ENCODE assay signal across 21 cellular contexts in genomic region chrX:3377560-3377959, GRCh38. TPM values are rescaled to one million over a fixed set of nuclear protein-coding genes. Genes with fewer than 3 reads are reported as not detected.
DNase-seq lines count a peak whose midpoint lies in the region; ATAC-seq, FAIRE-seq and TF ChIP-seq lines count a peak whose summit lies in the region.
"Had no signal": no experiment of that assay in that cellular context is flagged by ENCODE, and none has a peak within 500 bp of the region (broad histone marks: within the 10 kb centered on the region; RNA-seq: fewer than 3 reads in every experiment).

No MANE protein-coding gene starts in this region.

- WGBS in HepG2 (ENCODE audit: low lambda C conversion rate): 46% methylated on average over 11 of the region's 13 CpGs
- 68% methylated on average over 13 of the region's 13 CpGs for WGBS in right lobe of liver (ENCODE audit: insufficient coverage, low coverage, low lambda C conversion rate, missing lambda C conversion rate)
- 64% methylated on average over 13 of the region's 13 CpGs for WGBS in GM12878 (ENCODE audit: insufficient coverage, insufficient replicate concordance, low lambda C conversion rate, missing lambda C conversion rate)

- H3K27ac Mint-ChIP-seq in nephron progenitor cell: peak overlapping the region; percentile 9
- H3K27ac Mint-ChIP-seq in progenitor cell of endocrine pancreas: no peak overlapping the region
- H3K27ac Mint-ChIP-seq: CD4-positive, alpha-beta memory T cell; IgD-negative memory B cell had no signal

- ATAC-seq in HepG2: no peak
- ATAC-seq in right lobe of liver: no peak
- ATAC-seq in GM12878: no peak
- ATAC-seq in HG02981 (IDR thresholded peaks at IDR 0.05; ENCODE audit: unreplicated experiment): no peak

- no peaks in the 10 kb centered on the region for H3K9me3 ChIP-seq in HepG2 (ENCODE audit: low read length)
- no peaks in the 10 kb centered on the region for H3K9me3 ChIP-seq in right lobe of liver
- no peaks in the 10 kb centered on the region for H3K9me3 ChIP-seq in GM12878 (replicated peaks; ENCODE audit: control insufficient read depth, insufficient read depth, low read length)
- H3K9me3 ChIP-seq: BLaER1, HAP-1 had no signal

- H4K20me1 ChIP-seq in HepG2 (ENCODE audit: insufficient read depth, low read length) (no peaks in the 10 kb centered on the region), GM12878 (ENCODE audit: control insufficient read depth, insufficient read depth) (no peaks in the 10 kb centered on the region)
- H4K20me1 ChIP-seq: BLaER1 had no signal

- H3K4me1 ChIP-seq in HepG2 (ENCODE audit: insufficient read depth, low read length) (no peaks in the 10 kb centered on the region), right lobe of liver (no peaks in the 10 kb centered on the region), GM12878 (ENCODE audit: control insufficient read depth, insufficient read depth, low read length) (no peaks in the 10 kb centered on the region)
- H3K4me1 ChIP-seq: BLaER1, HAP-1 had no signal

- no peak for FAIRE-seq in HepG2 (lab: Jason Lieb, UNC)
- peak; percentile 23 for FAIRE-seq in GM12878 (lab: Jason Lieb, UNC)
- FAIRE-seq: GM19239, H1 had no signal

- no peak overlapping the region for H3K9ac ChIP-seq in HepG2 (ENCODE audit: insufficient read depth, low read depth, low read length)
- no peak overlapping the region for H3K9ac ChIP-seq in GM12878 (ENCODE audit: control insufficient read depth, insufficient read depth, low read length)
- H3K9ac ChIP-seq: BLaER1 had no signal

- CTCF ChIA-PET in HepG2 (lab: Yijun Ruan, JAX; ENCODE audit: low intra/inter-chr PET ratio, low total read pairs) (no interaction called here), GM12878 (lab: Yijun Ruan, JAX) (no interaction called here)

- no peak overlapping the region for H3K4me2 ChIP-seq in HepG2 (ENCODE audit: low read depth, low read length)
- H3K4me2 ChIP-seq in GM12878 (ENCODE audit: control insufficient read depth, insufficient read depth): no peak overlapping the region
- H3K4me2 ChIP-seq: BLaER1 had no signal

- no peaks in the 10 kb centered on the region for H3K79me2 ChIP-seq in HepG2 (ENCODE audit: insufficient read depth, low read length)
- no peaks in the 10 kb centered on the region for H3K79me2 ChIP-seq in GM12878 (ENCODE audit: control insufficient read depth, insufficient read depth, low read length)

- H3K4me3 ChIP-seq in HepG2 (replicated peaks in 1 of 3; ENCODE audit: insufficient read depth in 1 of 3, low read depth in 2 of 3, low read length in 3 of 3) (no peak overlapping the region), right lobe of liver (no peak overlapping the region), GM12878 (no peak overlapping the region)
- H3K4me3 ChIP-seq: BLaER1, HAP-1 had no signal

- intact Hi-C loops in HepG2 (cut with micrococcal nuclease; ENCODE audit: unreplicated experiment): no loop called here
- intact Hi-C loops in right lobe of liver (cut with DNase I): no loop called here
- intact Hi-C loops in GM12878 (cut with micrococcal nuclease; ENCODE audit: unreplicated experiment): no loop called here

- DNase-seq in HepG2 (ENCODE audit: low spot score): no peak
- DNase-seq in right lobe of liver: no peak
- DNase-seq in GM12878 (ENCODE audit: low read depth, low spot score): no peak
- DNase-seq in nephron progenitor cell: no peak
- DNase-seq in NCI-H1105 (lab: John Stamatoyannopoulos, UW): no peak
- DNase-seq in progenitor cell of endocrine pancreas (ENCODE audit: low spot score, unreplicated experiment): no peak
- no peak for DNase-seq in NAMALWA (ENCODE audit: low spot score)
- DNase-seq: CD4-positive, alpha-beta memory T cell; DMS79 treated with DMSO at 0.1 percent for 48 hours; GF-D8 had no signal

- peaks cover 3% of the 10 kb centered on the region for H3K27me3 Mint-ChIP-seq in nephron progenitor cell (ENCODE audit: low read depth, poor library complexity)
- H3K27me3 Mint-ChIP-seq in progenitor cell of endocrine pancreas: no peaks in the 10 kb centered on the region
- H3K27me3 Mint-ChIP-seq: CD4-positive, alpha-beta memory T cell; IgD-negative memory B cell had no signal

- H3K4me1 Mint-ChIP-seq in nephron progenitor cell: no peaks in the 10 kb centered on the region
- H3K4me1 Mint-ChIP-seq in progenitor cell of endocrine pancreas (ENCODE audit: low read depth): no peaks in the 10 kb centered on the region
- H3K4me1 Mint-ChIP-seq: CD14-positive monocyte; CD4-positive, alpha-beta memory T cell; IgD-negative memory B cell had no signal

- H3K4me3 Mint-ChIP-seq in nephron progenitor cell (no peak overlapping the region), progenitor cell of endocrine pancreas (ENCODE audit: low read depth) (no peak overlapping the region)
- H3K4me3 Mint-ChIP-seq: CD14-positive monocyte; CD4-positive, alpha-beta memory T cell; IgD-negative memory B cell had no signal

- H2AFZ ChIP-seq in HepG2 (ENCODE audit: low read length): no peak overlapping the region
- no peak overlapping the region for H2AFZ ChIP-seq in GM12878 (ENCODE audit: control insufficient read depth, low read depth, low read length)

- SMC1A ChIA-PET in GM12878 (lab: Charles Lee; ENCODE audit: uncharacterized antibody, unreplicated experiment): no interaction called here

- TF ChIP-seq EP300 in HepG2 (IDR thresholded peaks at IDR 0.05; ENCODE audit: low read depth in 2 of 2, low read length in 2 of 2): no peak
- TF ChIP-seq EP300 in HepG2 (CRISPR knock-in tag; IDR thresholded peaks at IDR 0.05; ENCODE audit: borderline replicate concordance): no peak
- TF ChIP-seq EP300 in GM12878 (IDR thresholded peaks at IDR 0.05; ENCODE audit: borderline replicate concordance in 1 of 2, control insufficient read depth in 1 of 2, low read depth in 2 of 2, low read length in 2 of 2): no peak

- BruUV-seq in HepG2 (replicated peaks; lab: Mats Ljungman, UMichigan): no TSS peak
- BruUV-seq in GM12878 (replicated peaks; lab: Mats Ljungman, UMichigan): no TSS peak

- H3K27ac ChIP-seq in HepG2 (ENCODE audit: extremely low read length, insufficient read depth, low read length): no peak overlapping the region
- H3K27ac ChIP-seq in right lobe of liver: no peak overlapping the region
- no peak overlapping the region for H3K27ac ChIP-seq in GM12878 (ENCODE audit: control insufficient read depth, insufficient read depth)
- H3K27ac ChIP-seq: 22Rv1, BLaER1, HL-60 had no signal

- H3K36me3 ChIP-seq in HepG2 (replicated peaks in 1 of 2; ENCODE audit: control insufficient read depth in 1 of 2, insufficient read depth in 2 of 2, low read length in 2 of 2): no peaks in the 10 kb centered on the region
- H3K36me3 ChIP-seq in right lobe of liver: no peaks in the 10 kb centered on the region
- no peaks in the 10 kb centered on the region for H3K36me3 ChIP-seq in GM12878 (ENCODE audit: control insufficient read depth in 2 of 2, insufficient read depth in 2 of 2, low read length in 1 of 2)
- H3K36me3 ChIP-seq: BLaER1, HAP-1 had no signal

- no peaks in the 10 kb centered on the region for H3K27me3 ChIP-seq in HepG2 (ENCODE audit: control insufficient read depth in 1 of 2, insufficient read depth in 2 of 2, low read length in 2 of 2)
- H3K27me3 ChIP-seq in right lobe of liver: no peaks in the 10 kb centered on the region
- no peaks in the 10 kb centered on the region for H3K27me3 ChIP-seq in GM12878 (replicated peaks in 1 of 2; ENCODE audit: control insufficient read depth in 2 of 2, insufficient read depth in 2 of 2, low read length in 1 of 2)
- H3K27me3 ChIP-seq: BLaER1 had no signal

- H3K9me3 Mint-ChIP-seq in nephron progenitor cell (peaks cover 11% of the 10 kb centered on the region), progenitor cell of endocrine pancreas (ENCODE audit: low read depth) (no peaks in the 10 kb centered on the region)

- no peak for TF ChIP-seq CTCF in HepG2 (CRISPR knock-in tag; IDR thresholded peaks at IDR 0.05)
- no peak for TF ChIP-seq CTCF in right lobe of liver (IDR thresholded peaks at IDR 0.05)
- TF ChIP-seq CTCF in GM12878 (IDR thresholded peaks at IDR 0.05 in 2 of 3, conservative IDR thresholded peaks at IDR 0.05 in 1 of 3; ENCODE audit: control insufficient read depth in 2 of 3, extremely low read depth in 1 of 3, insufficient read depth in 1 of 3, low read depth in 3 of 3, low read length in 3 of 3): no peak
- TF ChIP-seq CTCF in nephron progenitor cell (IDR thresholded peaks at IDR 0.05): no peak
- no peak for TF ChIP-seq CTCF in progenitor cell of endocrine pancreas (IDR thresholded peaks at IDR 0.05; ENCODE audit: unreplicated experiment)

- no peak for TF ChIP-seq RAD21 in HepG2 (CRISPR knock-in tag; IDR thresholded peaks at IDR 0.05)
- no peak for TF ChIP-seq RAD21 in GM12878 (IDR thresholded peaks at IDR 0.05; ENCODE audit: insufficient read depth, low read depth, low read length)

- RAD21 ChIA-PET in GM12878 (lab: Charles Lee; ENCODE audit: unreplicated experiment): no interaction called here

- in situ Hi-C loops in HepG2 (cut with HindIII; ENCODE audit: extremely low pct_ligation_motif_present, low pct_unique_long_range_greater_than_20kb): no loop called here
- in situ Hi-C loops in GM12878 (cut with MboI): no loop called here

- POLR2A ChIA-PET in HepG2 (lab: Yijun Ruan, JAX) (no interaction called here), GM12878 (lab: Charles Lee) (no interaction called here)

- H3K36me3 Mint-ChIP-seq in nephron progenitor cell (ENCODE audit: low read depth) (no peaks in the 10 kb centered on the region), progenitor cell of endocrine pancreas (ENCODE audit: insufficient read depth) (no peaks in the 10 kb centered on the region)
- H3K36me3 Mint-ChIP-seq: CD14-positive monocyte; CD4-positive, alpha-beta memory T cell; IgD-negative memory B cell had no signal

- TF ChIP-seq POLR2A in HepG2 (IDR thresholded peaks at IDR 0.05; ENCODE audit: insufficient read depth in 1 of 2, low read depth in 2 of 2, low read length in 2 of 2) (no peak), right lobe of liver (IDR thresholded peaks at IDR 0.05) (no peak), GM12878 (IDR thresholded peaks at IDR 0.05; ENCODE audit: low read depth, low read length) (no peak)

RNA-seq across cellular contexts. Expression of gene MXRA5, which starts 31.1 kb away (rescaled TPM):
- total RNA-seq in HepG2 (2016; rRNA removed; fragmentation: Illumina TruSeq; extraction: Trizol): not detected in 2 replicates
- not detected in 2 replicates for total RNA-seq in HepG2 (2016; cell fraction: cytosol; rRNA removed; fragmentation: Illumina TruSeq; extraction: Trizol; ENCODE audit: low read depth)
- not detected in 2 replicates for total RNA-seq in HepG2 (2016; cell fraction: insoluble cytoplasmic fraction; rRNA removed; fragmentation: Illumina TruSeq; extraction: Trizol)
- not detected in 2 replicates for total RNA-seq in HepG2 (2016; cell fraction: membrane; rRNA removed; fragmentation: Illumina TruSeq; extraction: Trizol)
- total RNA-seq in HepG2 (2016; cell fraction: nucleus; rRNA removed; fragmentation: Illumina TruSeq; extraction: Trizol): not detected in 2 replicates
- polyA plus RNA-seq in HepG2 (2011; rRNA removed): not detected in 2 replicates
- polyA plus RNA-seq in HepG2 (2011; cell fraction: cytosol; rRNA removed): not detected in 2 replicates
- polyA plus RNA-seq in HepG2 (2011; cell fraction: nucleus; rRNA removed): not detected in 2 replicates
- polyA plus RNA-seq in HepG2 (2012): not detected in 2 replicates
- polyA plus RNA-seq in HepG2 (2016; cell fraction: cytosol; fragmentation: Illumina TruSeq; extraction: Trizol; ENCODE audit: low read depth): not detected in 2 replicates
- polyA plus RNA-seq in HepG2 (2016; cell fraction: insoluble cytoplasmic fraction; fragmentation: Illumina TruSeq; extraction: Trizol; ENCODE audit: low read depth): not detected in 2 replicates
- polyA plus RNA-seq in HepG2 (2016; cell fraction: membrane; fragmentation: Illumina TruSeq; extraction: Trizol; ENCODE audit: low read depth): not detected in 2 replicates
- not detected in 2 replicates for polyA plus RNA-seq in HepG2 (2016; cell fraction: nucleus; fragmentation: Illumina TruSeq; extraction: Trizol; ENCODE audit: insufficient read depth, low read depth)
- not detected in 2 replicates for polyA minus RNA-seq in HepG2 (2011; rRNA and poly(A)+ RNA removed; ENCODE audit: low replicate concordance)
- not detected in 2 replicates for polyA minus RNA-seq in HepG2 (2011; cell fraction: cytosol; rRNA and poly(A)+ RNA removed)
- polyA minus RNA-seq in HepG2 (2011; cell fraction: nucleus; rRNA and poly(A)+ RNA removed): not detected in 2 replicates
- total RNA-seq in right lobe of liver: 1 to 10 TPM in 5 of 6 experiments, under 1 TPM in 1; 0.70 to 6.1 (median 2.0) TPM
- total RNA-seq in GM12878 (2013; cell fraction: nucleolus; rRNA removed): not detected in 2 replicates
- total RNA-seq in GM12878 (2014; rRNA removed): not detected in 2 replicates
- total RNA-seq in GM12878 (2014; rRNA removed; fragmentation: Illumina TruSeq; extraction: Trizol): not detected in 2 replicates
- 0.03 TPM in 2 replicates for total RNA-seq in GM12878 (2021)
- not detected for polyA plus RNA-seq in GM12878 (2011; ENCODE audit: low read depth)
- polyA plus RNA-seq in GM12878 (2011; rRNA removed): not detected in 2 replicates
- polyA plus RNA-seq in GM12878 (2011; cell fraction: cytosol; rRNA removed): not detected in 2 replicates
- polyA plus RNA-seq in GM12878 (2011; cell fraction: nucleus; rRNA removed): not detected in 2 replicates
- not detected in 2 replicates for polyA plus RNA-seq in GM12878 (2012)
- polyA plus RNA-seq in GM12878 (2014; fragmentation: Illumina TruSeq; extraction: Trizol): not detected in 2 replicates
- polyA plus RNA-seq in GM12878 (2014; fragmentation: Nextera tagmentation; extraction: Ambion mirVana): not detected
- not detected in 2 replicates for polyA plus RNA-seq in GM12878 (2014; rRNA removed)
- polyA plus RNA-seq in GM12878 (2016; fragmentation: Nextera tagmentation; extraction: Ambion mirVana): under 1 TPM in 1 of 2 experiments, not detected in 1; 0.01 TPM
- not detected in 2 replicates for polyA minus RNA-seq in GM12878 (2011; rRNA and poly(A)+ RNA removed)
- not detected in 2 replicates for polyA minus RNA-seq in GM12878 (2011; cell fraction: cytosol; rRNA and poly(A)+ RNA removed)
- not detected in 2 replicates for polyA minus RNA-seq in GM12878 (2011; cell fraction: nucleus; rRNA and poly(A)+ RNA removed)
- 2.0 and 4.0 TPM in 2 replicates for total RNA-seq in progenitor cell of endocrine pancreas
- total RNA-seq: A673; CD4-positive, alpha-beta memory T cell; HT1080 had no signal
- polyA plus RNA-seq: CD14-positive monocyte; CD4-positive, alpha-beta memory T cell; IgD-negative memory B cell had no signal

Comparison
In these comparisons a context has a peak if more than half of its experiments do, and no peak if none do; other contexts are left out.
1. Of the 75 proteins assayed by ChIP-seq in both HepG2 and GM12878: peak only in HepG2: none; only in GM12878: BCL3 and NR2C2; in both: none; in neither: 73.